ENCODE assay signal across 22 cellular contexts in the genomic region with DNA sequence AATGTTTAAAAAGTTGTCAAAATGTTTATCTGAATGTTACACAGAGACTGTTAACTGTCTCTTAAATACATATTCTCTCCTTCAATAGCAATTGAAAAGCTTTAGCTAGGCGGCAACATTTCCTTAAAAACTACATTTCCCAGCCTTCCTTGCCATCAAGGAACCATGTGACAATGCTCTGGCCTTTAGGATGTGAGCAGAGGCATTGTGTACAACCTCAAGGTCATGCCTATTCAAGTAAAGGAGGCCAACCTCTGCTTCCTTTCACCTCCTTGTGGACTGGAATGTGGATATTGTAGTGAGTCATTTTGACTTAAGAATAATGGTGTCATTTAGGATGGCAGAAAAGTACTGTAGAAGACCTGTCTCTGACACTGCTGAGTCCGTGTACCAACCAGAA. TPM values are rescaled to one million over a fixed set of nuclear protein-coding genes. Genes with fewer than 3 reads are reported as not detected.
DNase-seq lines count a peak whose midpoint lies in the region; ATAC-seq, FAIRE-seq and TF ChIP-seq lines count a peak whose summit lies in the region.
"Had no signal": no experiment of that assay in that cellular context is flagged by ENCODE, and none has a peak within 500 bp of the region (broad histone marks: within the 10 kb centered on the region; RNA-seq: fewer than 3 reads in every experiment).

No MANE protein-coding gene starts in this region.

- no peaks in the 10 kb centered on the region for H3F3A ChIP-seq in PC-9 (ENCODE audit: insufficient read depth, low read depth)

- peak overlapping the region; percentile 38 for H3K4me2 ChIP-seq in A549
- 0 out of 2 replicates have a peak overlapping the region, but pooled peaks have one; percentile 3 for H3K4me2 ChIP-seq in PC-9

- ATAC-seq in A549 = peak; percentile 54 to 78; a peak in 5 of 6 replicates
- ATAC-seq in left ventricle myocardium superior = peak; percentile 15
- no peak for ATAC-seq in GM18517 (IDR thresholded peaks at IDR 0.05; ENCODE audit: unreplicated experiment)
- no peak for ATAC-seq in stimulated activated naive CD8-positive, alpha-beta T cell treated with anti-CD3 and anti-CD28 coated beads, Interleukin-15, Interleukin-2, amounts not matched to agents 100 U/mL and 50 U/mL, for 24 hours
- no peak for ATAC-seq in HG02885 (IDR thresholded peaks at IDR 0.05; ENCODE audit: poor library complexity, unreplicated experiment)
- ATAC-seq: activated CD4-positive, CD25-positive, alpha-beta regulatory T cell treated with anti-CD3 and anti-CD28 coated beads, Interleukin-2, amount 50 U/mL, for 24 hours; stimulated activated naive CD8-positive, alpha-beta T cell treated with anti-CD3 and anti-CD28 coated beads, Interleukin-15, amount 100 ng/mL, for 72 hours had no signal

- H3K4me1 ChIP-seq in A549 = peaks cover 7% of the 10 kb centered on the region; the same call in 1 of the 3 replicates
- H3K4me1 ChIP-seq in HAP-1 = no peaks in the 10 kb centered on the region
- no peaks in the 10 kb centered on the region for H3K4me1 ChIP-seq in PC-9 (replicated peaks; ENCODE audit: insufficient read depth)
- H3K4me1 ChIP-seq: colonic mucosa, uterus had no signal

- CTCF ChIA-PET in A549 (lab: Yijun Ruan, JAX) = no interaction called here
- CTCF ChIA-PET in PC-9 (lab: Charles Lee) = no interaction called here

- no peaks in the 10 kb centered on the region for H3K9me2 ChIP-seq in PC-9 (ENCODE audit: insufficient read depth)

- no peak for TF ChIP-seq EP300 in A549 (IDR thresholded peaks at IDR 0.05)

- H3K79me2 ChIP-seq in PC-9 (ENCODE audit: low read depth) = no peaks in the 10 kb centered on the region

- no peaks in the 10 kb centered on the region for H4K20me1 ChIP-seq in PC-9 (ENCODE audit: insufficient read depth)

- no TSS peak for BruUV-seq in PC-9 (replicated peaks; lab: Mats Ljungman, UMichigan)

- 51% methylated on average over 2 of the region's 2 CpGs for WGBS in A549 (ENCODE audit: missing lambda C conversion rate)

- peak; percentile 84 for FAIRE-seq in A549 (lab: Jason Lieb, UNC)
- FAIRE-seq: endothelial cell of umbilical vein, kidney had no signal

- H3K9me3 ChIP-seq in A549 (no peaks in the 10 kb centered on the region), HAP-1 (no peaks in the 10 kb centered on the region), PC-9 (ENCODE audit: insufficient read depth, low read depth) (no peaks in the 10 kb centered on the region)
- H3K9me3 ChIP-seq: colonic mucosa, ovary, uterus had no signal

- no peak overlapping the region for H3K4me3 ChIP-seq in A549
- H3K4me3 ChIP-seq in HAP-1 = no peak overlapping the region
- no peak overlapping the region for H3K4me3 ChIP-seq in PC-9
- H3K4me3 ChIP-seq: colonic mucosa, ovary, uterus had no signal

- no peaks in the 10 kb centered on the region for H3K27me3 ChIP-seq in HAP-1 (ENCODE audit: low read depth)
- no peaks in the 10 kb centered on the region for H3K27me3 ChIP-seq in PC-9 (ENCODE audit: insufficient read depth, low read depth)
- H3K27me3 ChIP-seq: colonic mucosa, ovary, uterus had no signal

- no peak for TF ChIP-seq RAD21 in A549 (conservative IDR thresholded peaks at IDR 0.05 in 1 of 2, IDR thresholded peaks at IDR 0.05 in 1 of 2)

- TF ChIP-seq CTCF in A549 (IDR thresholded peaks at IDR 0.05) (no peak), PC-9 (conservative IDR thresholded peaks at IDR 0.05) (no peak)

- no peak overlapping the region for H2AFZ ChIP-seq in PC-9

- in situ Hi-C loops in HAP-1 (cut with MboI; ENCODE audit: low sequenced_read_pairs) = no loop called here

- peak; percentile 9 to 53 for DNase-seq in A549 (ENCODE audit: low read depth in 1 of 2, low spot score in 1 of 2)
- peak; percentile 12 to 41 for DNase-seq in HAP-1 (ENCODE audit: low spot score in 2 of 2)
- peak in 1 of 2 experiments; percentile 59 for DNase-seq in PC-9
- no peak for DNase-seq in left ventricle myocardium superior
- DNase-seq in stimulated activated naive CD8-positive, alpha-beta T cell treated with anti-CD3 and anti-CD28 coated beads, Interleukin-15, Interleukin-2, amounts not matched to agents 100 U/mL and 50 U/mL, for 24 hours = no peak
- DNase-seq in hypothalamus (lab: John Stamatoyannopoulos, UW) = no peak
- DNase-seq: activated effector memory CD4-positive, alpha-beta T cell treated with anti-CD3 and anti-CD28 coated beads, Interleukin-2, amount 50 U/mL, for 16 hours; amniotic stem cell; colonic mucosa; kidney; NCI-H1092; NCI-H748 treated with DMSO at 0.1 percent for 48 hours; ovary; stimulated activated naive CD8-positive, alpha-beta T cell treated with anti-CD3 and anti-CD28 coated beads, Interleukin-15, amount 100 ng/mL, for 72 hours; T-helper 2 cell; uterus had no signal

- no peak for TF ChIP-seq POLR2A in A549 (IDR thresholded peaks at IDR 0.05; ENCODE audit: low read length)

- intact Hi-C loops in PC-9 (cut with micrococcal nuclease; ENCODE audit: unreplicated experiment) = no loop called here
- intact Hi-C loops in left ventricle myocardium superior (cut with micrococcal nuclease) = no loop called here

- H3K27ac ChIP-seq in A549 = 0 out of 6 replicates have a peak overlapping the region, but pooled peaks of 1 of the 2 experiments have one; percentile 2
- no peak overlapping the region for H3K27ac ChIP-seq in PC-9
- H3K27ac ChIP-seq: colonic mucosa, ovary, uterus had no signal

- H3K36me3 ChIP-seq in HAP-1 (replicated peaks) = no peaks in the 10 kb centered on the region
- no peaks in the 10 kb centered on the region for H3K36me3 ChIP-seq in PC-9 (ENCODE audit: low read depth)
- H3K36me3 ChIP-seq: colonic mucosa, ovary, uterus had no signal

- POLR2A ChIA-PET in A549 (lab: Yijun Ruan, JAX) (no interaction called here), PC-9 (lab: Charles Lee; ENCODE audit: unreplicated experiment) (no interaction called here)

TF ChIP-seq in A549, 52 proteins besides CTCF, POLR2A, EP300 and RAD21:
- TF ChIP-seq GATA3 (IDR thresholded peaks at IDR 0.05; ENCODE audit: borderline replicate concordance) = no peak
- TF ChIP-seq NR3C1 (IDR thresholded peaks at IDR 0.05) = no peak
- no peak for TF ChIP-seq CHD2 (IDR thresholded peaks at IDR 0.05; ENCODE audit: low read length, partially characterized antibody)
- TF ChIP-seq NPAS2 (CRISPR knock-in tag; IDR thresholded peaks at IDR 0.05; ENCODE audit: borderline replicate concordance) = no peak
- TF ChIP-seq, protein P1, sequence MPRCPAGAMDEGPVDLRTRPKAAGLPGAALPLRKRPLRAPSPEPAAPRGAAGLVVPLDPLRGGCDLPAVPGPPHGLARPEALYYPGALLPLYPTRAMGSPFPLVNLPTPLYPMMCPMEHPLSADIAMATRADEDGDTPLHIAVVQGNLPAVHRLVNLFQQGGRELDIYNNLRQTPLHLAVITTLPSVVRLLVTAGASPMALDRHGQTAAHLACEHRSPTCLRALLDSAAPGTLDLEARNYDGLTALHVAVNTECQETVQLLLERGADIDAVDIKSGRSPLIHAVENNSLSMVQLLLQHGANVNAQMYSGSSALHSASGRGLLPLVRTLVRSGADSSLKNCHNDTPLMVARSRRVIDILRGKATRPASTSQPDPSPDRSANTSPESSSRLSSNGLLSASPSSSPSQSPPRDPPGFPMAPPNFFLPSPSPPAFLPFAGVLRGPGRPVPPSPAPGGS (IDR thresholded peaks at IDR 0.05) = no peak
- TF ChIP-seq CHD4 (IDR thresholded peaks at IDR 0.05; ENCODE audit: borderline replicate concordance) = no peak
- no peak for TF ChIP-seq FOXS1 (CRISPR knock-in tag; IDR thresholded peaks at IDR 0.05)
- TF ChIP-seq HOXB13 (CRISPR knock-in tag; IDR thresholded peaks at IDR 0.05; ENCODE audit: low read depth) = no peak
- TF ChIP-seq MAFK (IDR thresholded peaks at IDR 0.05; ENCODE audit: partially characterized antibody) = no peak
- TF ChIP-seq RARB (CRISPR knock-in tag; IDR thresholded peaks at IDR 0.05) = no peak
- no peak for TF ChIP-seq KDM5A (IDR thresholded peaks at IDR 0.05)
- no peak for TF ChIP-seq RNF2 (IDR thresholded peaks at IDR 0.05; ENCODE audit: borderline replicate concordance, low read depth)

RNA-seq across cellular contexts. Expression of a gene that starts 23.7 kb away (rescaled TPM):
- not detected in 2 replicates for polyA plus RNA-seq in A549 (2011; rRNA removed)
- not detected in 2 replicates for polyA plus RNA-seq in A549 (2012; cell fraction: cytosol; rRNA removed)
- polyA plus RNA-seq in A549 (2012; cell fraction: nucleus; rRNA removed) = not detected in 2 replicates
- polyA plus RNA-seq in A549 (2017; fragmentation: RNase III; extraction: RNeasy Plus Mini Kit Qiagen cat#74134 plus additional on column Dnase treatment) = not detected in 3 replicates
- not detected in 2 replicates for polyA minus RNA-seq in A549 (2011; rRNA and poly(A)+ RNA removed)
- not detected in 2 replicates for total RNA-seq in PC-9 (2021)
- not detected for total RNA-seq in left ventricle myocardium superior
- total RNA-seq: colonic mucosa, endothelial cell of umbilical vein, glomerular endothelial cell, kidney, ovary, RPMI7951, uterus had no signal
- polyA plus RNA-seq: endothelial cell of umbilical vein had no signal

Comparison
In these comparisons a context has a peak if more than half of its experiments do, and no peak if none do; other contexts are left out.
1. ATAC-seq: peak in A549 (2 of 2) and left ventricle myocardium superior (single experiment); none in GM18517 (single experiment), stimulated activated naive CD8-positive, alpha-beta T cell treated with anti-CD3 and anti-CD28 coated beads, Interleukin-15, Interleukin-2, amounts not matched to agents 100 U/mL and 50 U/mL, for 24 hours (single experiment) and HG02885 (single experiment).
2. DNase-seq: peak in A549 (2 of 2) and HAP-1 (2 of 2); none in left ventricle myocardium superior (single experiment), stimulated activated naive CD8-positive, alpha-beta T cell treated with anti-CD3 and anti-CD28 coated beads, Interleukin-15, Interleukin-2, amounts not matched to agents 100 U/mL and 50 U/mL, for 24 hours (single experiment) and hypothalamus (0 of 51).